14 cellular contexts compared by ENCODE assay signal in genomic region chr1:24109686-24110475, GRCh38. TPM values are rescaled to one million over a fixed set of nuclear protein-coding genes. Genes with fewer than 3 reads are reported as not detected.
"Had no signal": no experiment of that assay in that cellular context is flagged by ENCODE, and none has a peak within 500 bp of the region (broad histone marks: within the 10 kb centered on the region; RNA-seq: fewer than 3 reads in every experiment).

No MANE protein-coding gene starts in this region.

- ATAC-seq: natural killer cell treated with Interleukin-12 subunit alpha and Interleukin-12 subunit beta and Interleukin-15 and Interleukin-18, amount 100 ng/mL, for 72 hours; T-helper 17 cell; WTC11 had no signal

- H3K36me3 ChIP-seq: thyroid gland, uterus had no signal

- H3K79me2 ChIP-seq: hepatocyte had no signal

- H3K4me3 ChIP-seq: dorsolateral prefrontal cortex, hepatocyte, thyroid gland, uterus had no signal

- H3K9me3 ChIP-seq: thyroid gland, uterus had no signal

- H3K27ac ChIP-seq: dorsolateral prefrontal cortex had no signal

- DNase-seq: activated CD4-positive, alpha-beta T cell treated with anti-CD3 and anti-CD28 coated beads, Interleukin-2, amount 10 ng/mL, durations not matched to agents 24 days and 14 days; foreskin melanocyte; T-helper 17 cell; thyroid gland had no signal

- H3K27ac Mint-ChIP-seq: activated CD4-positive, alpha-beta T cell treated with anti-CD3 and anti-CD28 coated beads, Interleukin-2, amount 10 ng/mL, durations not matched to agents 24 days and 14 days; activated T-helper 2 cell treated with anti-CD3 and anti-CD28 coated beads, Interferon-gamma antibody, Interleukin-2, Interleukin-4, amounts not matched to agents 10 μg/mL and 5 μg/mL and 100 μg/mL, durations not matched to agents 14 hours and 24 hours and 36 hours; natural killer cell treated with Interleukin-12 subunit alpha and Interleukin-12 subunit beta and Interleukin-15 and Interleukin-18, amount 100 ng/mL, for 72 hours; T-helper 17 cell; WTC11 had no signal

- H3K4me3 Mint-ChIP-seq: activated CD4-positive, alpha-beta T cell treated with anti-CD3 and anti-CD28 coated beads, Interleukin-2, amount 10 ng/mL, durations not matched to agents 24 days and 14 days; activated naive CD4-positive, alpha-beta T cell treated with anti-CD3 and anti-CD28 coated beads, Interleukin-2, amount 50 U/mL, for 24 hours; natural killer cell treated with Interleukin-12 subunit alpha and Interleukin-12 subunit beta and Interleukin-15 and Interleukin-18, amount 100 ng/mL, for 72 hours; T-helper 17 cell; WTC11 had no signal

- H3K36me3 Mint-ChIP-seq: activated naive CD4-positive, alpha-beta T cell treated with anti-CD3 and anti-CD28 coated beads, Interleukin-2, amount 50 U/mL, for 24 hours; natural killer cell treated with Interleukin-12 subunit alpha and Interleukin-12 subunit beta and Interleukin-15 and Interleukin-18, amount 100 ng/mL, for 72 hours; WTC11 had no signal

- H3K9me3 Mint-ChIP-seq: activated CD4-positive, alpha-beta T cell treated with anti-CD3 and anti-CD28 coated beads, Interleukin-2, amount 10 ng/mL, durations not matched to agents 24 days and 14 days; activated naive CD4-positive, alpha-beta T cell treated with anti-CD3 and anti-CD28 coated beads, Interleukin-2, amount 50 U/mL, for 24 hours; activated T-helper 2 cell treated with anti-CD3 and anti-CD28 coated beads, Interferon-gamma antibody, Interleukin-2, Interleukin-4, amounts not matched to agents 10 μg/mL and 5 μg/mL and 100 μg/mL, durations not matched to agents 14 hours and 24 hours and 36 hours; natural killer cell treated with Interleukin-12 subunit alpha and Interleukin-12 subunit beta and Interleukin-15 and Interleukin-18, amount 100 ng/mL, for 72 hours; WTC11 had no signal

- H2AFZ ChIP-seq: hepatocyte had no signal

- H3K27me3 ChIP-seq: hepatocyte, thyroid gland, uterus had no signal

- FAIRE-seq: small intestine had no signal

RNA-seq across cellular contexts. Expression of gene MYOM3, which starts 2.1 kb away (rescaled TPM):
- total RNA-seq: activated CD4-positive, alpha-beta T cell treated with anti-CD3 and anti-CD28 coated beads, Interleukin-2, amount 10 ng/mL, durations not matched to agents 24 days and 14 days; activated T-helper 2 cell treated with anti-CD3 and anti-CD28 coated beads, Interferon-gamma antibody, Interleukin-2, Interleukin-4, amounts not matched to agents 10 μg/mL and 5 μg/mL and 100 μg/mL, durations not matched to agents 14 hours and 24 hours and 36 hours; lung microvascular endothelial cell; natural killer cell treated with Interleukin-12 subunit alpha and Interleukin-12 subunit beta and Interleukin-15 and Interleukin-18, amount 100 ng/mL, for 72 hours; T-helper 17 cell had no signal

RNA-seq across cellular contexts. Expression of gene IL22RA1, which starts 33.1 kb away (rescaled TPM):
- total RNA-seq: activated CD4-positive, alpha-beta T cell treated with anti-CD3 and anti-CD28 coated beads, Interleukin-2, amount 10 ng/mL, durations not matched to agents 24 days and 14 days; activated T-helper 2 cell treated with anti-CD3 and anti-CD28 coated beads, Interferon-gamma antibody, Interleukin-2, Interleukin-4, amounts not matched to agents 10 μg/mL and 5 μg/mL and 100 μg/mL, durations not matched to agents 14 hours and 24 hours and 36 hours; cerebellum; lung microvascular endothelial cell; natural killer cell treated with Interleukin-12 subunit alpha and Interleukin-12 subunit beta and Interleukin-15 and Interleukin-18, amount 100 ng/mL, for 72 hours; T-helper 17 cell had no signal
